Comparison of ENCODE assay signal across 18 cellular contexts in the genomic region with DNA sequence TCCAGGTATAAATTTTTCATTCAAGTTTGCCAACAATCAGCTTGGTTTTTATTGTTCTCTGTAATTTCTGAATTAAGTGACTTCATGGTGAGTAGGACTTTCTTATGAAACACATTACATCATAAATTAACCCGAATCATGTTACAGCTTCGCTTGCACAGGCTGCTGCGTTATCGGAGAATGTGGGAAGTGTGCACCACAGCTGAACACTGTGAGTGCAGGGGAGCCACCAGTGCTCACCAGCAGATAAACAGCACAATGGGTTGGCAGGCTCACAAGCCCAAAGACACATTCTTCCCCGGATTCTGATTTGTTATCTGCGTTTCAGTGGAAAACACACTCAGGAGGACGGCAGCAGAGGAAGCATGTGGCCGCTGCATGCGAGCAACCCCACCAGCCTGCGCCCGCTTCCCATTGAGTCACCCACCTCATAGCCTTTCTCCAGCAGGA.
DNase-seq lines count a peak whose midpoint lies in the region; ATAC-seq and TF ChIP-seq lines count a peak whose summit lies in the region.
"Had no signal": no experiment of that assay in that cellular context is flagged by ENCODE, and none has a peak within 500 bp of the region (broad histone marks: within the 10 kb centered on the region; RNA-seq: fewer than 3 reads in every experiment).

No MANE protein-coding gene starts in this region.

- no peak overlapping the region for H3K56ac ChIP-seq in mesendoderm (ENCODE audit: low read length)

- no peak overlapping the region for H3K4me3 ChIP-seq in naive thymus-derived CD4-positive, alpha-beta T cell (ENCODE audit: low read length)
- no peak overlapping the region for H3K4me3 ChIP-seq in prostate gland
- no peak overlapping the region for H3K4me3 ChIP-seq in mesendoderm (ENCODE audit: low read length)
- H3K4me3 ChIP-seq: psoas muscle, SJSA1 had no signal

- no peak overlapping the region for H3K27ac ChIP-seq in naive thymus-derived CD4-positive, alpha-beta T cell (ENCODE audit: low read depth, low read length)
- H3K27ac ChIP-seq in prostate gland = no peak overlapping the region
- H3K27ac ChIP-seq in mesendoderm (ENCODE audit: low read depth, low read length) = no peak overlapping the region
- H3K27ac ChIP-seq: epithelial cell of prostate, psoas muscle, SJSA1 had no signal

- POLR2A ChIA-PET in naive thymus-derived CD4-positive, alpha-beta T cell (lab: Charles Lee) = no interaction called here

- peaks cover 7 to 23% (median 20%) of the 10 kb centered on the region in 7 donors for H3K4me1 Mint-ChIP-seq in naive thymus-derived CD4-positive, alpha-beta T cell

- no peaks in the 10 kb centered on the region for H3K9me3 Mint-ChIP-seq in naive thymus-derived CD4-positive, alpha-beta T cell
- H3K9me3 Mint-ChIP-seq: activated T-cell treated with anti-CD3 and anti-CD28 coated beads, Interleukin-2, amount 50 U/mL, for 72 hours; natural killer cell treated with Interleukin-12 subunit alpha and Interleukin-12 subunit beta and Interleukin-15 and Interleukin-18, amount 100 ng/mL, for 72 hours had no signal

- TF ChIP-seq CTCF in prostate gland (IDR thresholded peaks at IDR 0.05) = no peak

- CTCF ChIA-PET in naive thymus-derived CD4-positive, alpha-beta T cell (lab: Charles Lee) = interaction anchor here (0.7 kb wide), 1 partner anchor 9 kb away, joined by 3 read pairs; no protein-coding TSS in a partner anchor

- H3K4me1 ChIP-seq in naive thymus-derived CD4-positive, alpha-beta T cell (ENCODE audit: control insufficient read depth in 2 of 2, insufficient read depth in 2 of 2, low read length in 2 of 2) = peaks cover 0 to 3% of the 10 kb centered on the region in 2 donors
- no peaks in the 10 kb centered on the region for H3K4me1 ChIP-seq in prostate gland (replicated peaks)
- H3K4me1 ChIP-seq in mesendoderm (ENCODE audit: control insufficient read depth, low read depth, low read length) = no peaks in the 10 kb centered on the region
- H3K4me1 ChIP-seq: psoas muscle, SJSA1 had no signal

- no peak overlapping the region for H2BK120ac ChIP-seq in mesendoderm (ENCODE audit: low read depth, low read length)

- H4K5ac ChIP-seq in mesendoderm (ENCODE audit: low read length) = no peak overlapping the region

- H3K4ac ChIP-seq in mesendoderm (ENCODE audit: low read depth, low read length) = no peak overlapping the region

- H2AK5ac ChIP-seq in mesendoderm (ENCODE audit: low read length) = no peak overlapping the region

- no peak overlapping the region for H2BK15ac ChIP-seq in mesendoderm (replicated peaks; ENCODE audit: low read depth)

- no peak for TF ChIP-seq POLR2A in prostate gland (IDR thresholded peaks at IDR 0.05)

- DNase-seq in amniotic epithelial cell (ENCODE audit: low read depth) (peak; percentile 25), glomerular endothelial cell (ENCODE audit: extremely low read depth, low read depth, low spot score) (peak; percentile 89), DMS53 (lab: John Stamatoyannopoulos, UW) (no peak), prostate gland (ENCODE audit: low spot score) (no peak), mesendoderm (no peak)
- no peak for DNase-seq in naive thymus-derived CD4-positive, alpha-beta T cell
- DNase-seq in central memory CD4-positive, alpha-beta T cell = no peak
- DNase-seq: activated CD4-positive, alpha-beta T cell treated with anti-CD3 and anti-CD28 coated beads, Interleukin-2, amount 50 U/mL, for 4 hours; activated T-cell treated with anti-CD3 and anti-CD28 coated beads, Interleukin-2, amount 50 U/mL, for 72 hours; hippocampal formation; mammary epithelial cell; NCI-H1105 treated with DMSO at 0.1 percent for 48 hours; NCI-H446; psoas muscle had no signal

- no peak for TF ChIP-seq EP300 in Ishikawa (IDR thresholded peaks at IDR 0.05; ENCODE audit: borderline replicate concordance)

- H3K18ac ChIP-seq in mesendoderm (ENCODE audit: low read length) = no peak overlapping the region

- no peaks in the 10 kb centered on the region for H3K9me3 ChIP-seq in naive thymus-derived CD4-positive, alpha-beta T cell (ENCODE audit: control insufficient read depth in 2 of 3, low read length in 3 of 3)
- no peaks in the 10 kb centered on the region for H3K9me3 ChIP-seq in prostate gland
- H3K9me3 ChIP-seq: psoas muscle, SJSA1 had no signal

- no peaks in the 10 kb centered on the region for H3K79me2 ChIP-seq in mesendoderm (ENCODE audit: control insufficient read depth, insufficient read depth, low read length)

- WGBS in prostate gland = 77% methylated on average over 11 of the region's 11 CpGs
- no CpG with 5 or more reads among the region's 11 CpGs for WGBS in mesendoderm (ENCODE audit: extremely low coverage, insufficient coverage, low lambda C conversion rate)

- peak overlapping the region in 1 of 9 donors; percentile 33 for H3K27ac Mint-ChIP-seq in naive thymus-derived CD4-positive, alpha-beta T cell
- H3K27ac Mint-ChIP-seq: activated T-cell treated with anti-CD3 and anti-CD28 coated beads, Interleukin-2, amount 50 U/mL, for 72 hours; natural killer cell treated with Interleukin-12 subunit alpha and Interleukin-12 subunit beta and Interleukin-15 and Interleukin-18, amount 100 ng/mL, for 72 hours had no signal

- no peaks in the 10 kb centered on the region for H3K27me3 ChIP-seq in naive thymus-derived CD4-positive, alpha-beta T cell (ENCODE audit: control insufficient read depth in 2 of 2, insufficient read depth in 2 of 2, low read length in 2 of 2)
- no peaks in the 10 kb centered on the region for H3K27me3 ChIP-seq in prostate gland (replicated peaks; ENCODE audit: insufficient read depth)
- H3K27me3 ChIP-seq in mesendoderm (ENCODE audit: insufficient read depth, low read length, poor library complexity) = no peaks in the 10 kb centered on the region
- H3K27me3 ChIP-seq: SJSA1 had no signal

- no peak overlapping the region for H3K9ac ChIP-seq in mesendoderm (ENCODE audit: low read length)

- intact Hi-C loops in naive thymus-derived CD4-positive, alpha-beta T cell (cut with micrococcal nuclease) = no loop called here
- intact Hi-C loops in prostate gland (cut with DNase I) = no loop called here

- no peak for TF ChIP-seq RAD21 in Ishikawa (IDR thresholded peaks at IDR 0.05; ENCODE audit: low read depth)

- no peak overlapping the region for H3K4me2 ChIP-seq in mesendoderm (ENCODE audit: low read length)

- no peaks in the 10 kb centered on the region for H3K79me1 ChIP-seq in mesendoderm (ENCODE audit: low read length)

- peaks cover 0 to 40% (median 18%) of the 10 kb centered on the region in 5 donors for H3K36me3 Mint-ChIP-seq in naive thymus-derived CD4-positive, alpha-beta T cell

- H3K4me3 Mint-ChIP-seq in naive thymus-derived CD4-positive, alpha-beta T cell = no peak overlapping the region
- H3K4me3 Mint-ChIP-seq: activated T-cell treated with anti-CD3 and anti-CD28 coated beads, Interleukin-2, amount 50 U/mL, for 72 hours; natural killer cell treated with Interleukin-12 subunit alpha and Interleukin-12 subunit beta and Interleukin-15 and Interleukin-18, amount 100 ng/mL, for 72 hours had no signal

- no peaks in the 10 kb centered on the region for H3K27me3 Mint-ChIP-seq in naive thymus-derived CD4-positive, alpha-beta T cell
- H3K27me3 Mint-ChIP-seq: natural killer cell treated with Interleukin-12 subunit alpha and Interleukin-12 subunit beta and Interleukin-15 and Interleukin-18, amount 100 ng/mL, for 72 hours had no signal

- no peak overlapping the region for H2BK5ac ChIP-seq in mesendoderm (ENCODE audit: low read length)

- no peaks in the 10 kb centered on the region for H3K36me3 ChIP-seq in naive thymus-derived CD4-positive, alpha-beta T cell (ENCODE audit: control insufficient read depth in 2 of 3, insufficient read depth in 3 of 3, low read length in 3 of 3)
- no peaks in the 10 kb centered on the region for H3K36me3 ChIP-seq in prostate gland
- H3K36me3 ChIP-seq in mesendoderm (ENCODE audit: control insufficient read depth, insufficient read depth, low read length) = no peaks in the 10 kb centered on the region
- H3K36me3 ChIP-seq: SJSA1 had no signal

- ATAC-seq in naive thymus-derived CD4-positive, alpha-beta T cell = peak; percentile 69
- ATAC-seq: activated T-cell treated with anti-CD3 and anti-CD28 coated beads, Interleukin-2, amount 50 U/mL, for 72 hours; natural killer cell treated with Interleukin-12 subunit alpha and Interleukin-12 subunit beta and Interleukin-15 and Interleukin-18, amount 100 ng/mL, for 72 hours had no signal

- H4K8ac ChIP-seq in mesendoderm (ENCODE audit: low read depth, low read length) = no peak overlapping the region

- no peak overlapping the region for H3K23ac ChIP-seq in mesendoderm (ENCODE audit: low read length)

TF ChIP-seq in Ishikawa, 13 proteins besides CTCF, POLR2A, EP300 and RAD21:
- TF ChIP-seq NFIC (IDR thresholded peaks at IDR 0.05) (no peak), CREB1 (IDR thresholded peaks at IDR 0.05; ENCODE audit: low read depth) (0 out of 2 replicates have a peak, but pooled peaks have one; percentile 21), MAX (IDR thresholded peaks at IDR 0.05) (no peak), TCF12 (IDR thresholded peaks at IDR 0.05; ENCODE audit: low read depth) (no peak), EGR1 (IDR thresholded peaks at IDR 0.05) (no peak), FOXM1 (IDR thresholded peaks at IDR 0.05; ENCODE audit: borderline replicate concordance, low read depth) (no peak), YY1 (IDR thresholded peaks at IDR 0.05; ENCODE audit: low read depth) (no peak)
TF ChIP-seq in Ishikawa: peak in this region for 1.

Comparison
In these comparisons a context has a peak if more than half of its experiments do, and no peak if none do; other contexts are left out.
1. DNase-seq: peak in amniotic epithelial cell (single experiment) and glomerular endothelial cell (single experiment); none in naive thymus-derived CD4-positive, alpha-beta T cell (0 of 9), DMS53 (single experiment), prostate gland (single experiment), mesendoderm (single experiment) and central memory CD4-positive, alpha-beta T cell (single experiment).